Comparison of ENCODE assay signal across 9 cellular contexts in genomic region chr11:111429066-111429506, GRCh38. TPM values are rescaled to one million over a fixed set of nuclear protein-coding genes. Genes with fewer than 3 reads are reported as not detected.
DNase-seq lines count a peak whose midpoint lies in the region; ATAC-seq and TF ChIP-seq lines count a peak whose summit lies in the region.
"Had no signal": no experiment of that assay in that cellular context is flagged by ENCODE, and none has a peak within 500 bp of the region (broad histone marks: within the 10 kb centered on the region; RNA-seq: fewer than 3 reads in every experiment).

No MANE protein-coding gene starts in this region.

- no peak overlapping the region for H3K4me3 Mint-ChIP-seq in activated naive CD4-positive, alpha-beta T cell treated with anti-CD3 and anti-CD28 coated beads, Interleukin-2, amount 10 ng/mL, durations not matched to agents 7 days and 5 days

- TF ChIP-seq CTCF in Peyer's patch (IDR thresholded peaks at IDR 0.05), result peak; percentile 34 to 88 (median 76)

- peaks cover 16% of the 10 kb centered on the region for H3K27me3 Mint-ChIP-seq in activated naive CD4-positive, alpha-beta T cell treated with anti-CD3 and anti-CD28 coated beads, Interleukin-2, amount 10 ng/mL, durations not matched to agents 7 days and 5 days

- H3K36me3 Mint-ChIP-seq in activated naive CD4-positive, alpha-beta T cell treated with anti-CD3 and anti-CD28 coated beads, Interleukin-2, amount 10 ng/mL, durations not matched to agents 7 days and 5 days, result no peaks in the 10 kb centered on the region

- H3K27ac ChIP-seq in Peyer's patch, result no peak overlapping the region
- H3K27ac ChIP-seq in right cardiac atrium (ENCODE audit: low read length), result no peak overlapping the region
- H3K27ac ChIP-seq: skin epidermis had no signal

- CTCF ChIA-PET in activated naive CD4-positive, alpha-beta T cell treated with anti-CD3 and anti-CD28 coated beads, Interleukin-2, amount 10 ng/mL, durations not matched to agents 7 days and 5 days (lab: Charles Lee), result interaction anchor here (0.6 to 17.9 kb wide), 20 partner anchors 7 to 521 kb away, joined by 3 to 344 read pairs (median 5); partner anchors contain the start of gene POU2AF1

- TF ChIP-seq POLR2A in Peyer's patch (IDR thresholded peaks at IDR 0.05), result no peak

- H3K27me3 ChIP-seq in Peyer's patch (no peaks in the 10 kb centered on the region), right cardiac atrium (ENCODE audit: control insufficient read depth, insufficient read depth) (no peaks in the 10 kb centered on the region)

- H3K9me3 ChIP-seq in Peyer's patch (no peaks in the 10 kb centered on the region), right cardiac atrium (ENCODE audit: control insufficient read depth, low read length) (no peaks in the 10 kb centered on the region)

- H3K9me3 Mint-ChIP-seq in activated naive CD4-positive, alpha-beta T cell treated with anti-CD3 and anti-CD28 coated beads, Interleukin-2, amount 10 ng/mL, durations not matched to agents 7 days and 5 days, result no peaks in the 10 kb centered on the region

- H3K36me3 ChIP-seq in Peyer's patch, result no peaks in the 10 kb centered on the region

- H3K4me1 ChIP-seq in Peyer's patch (peaks cover 0 to 9% (median 0%) of the 10 kb centered on the region in 4 donors), right cardiac atrium (ENCODE audit: control insufficient read depth, insufficient read depth, low read length) (no peaks in the 10 kb centered on the region)

- H3K4me3 ChIP-seq in Peyer's patch (no peak overlapping the region), right cardiac atrium (ENCODE audit: low read length) (no peak overlapping the region)
- H3K4me3 ChIP-seq: skin epidermis had no signal

- peak; percentile 52 for ATAC-seq in GM18508 (IDR thresholded peaks at IDR 0.05; ENCODE audit: insufficient read depth, unreplicated experiment)
- peak; percentile 54 for ATAC-seq in HG03196 (IDR thresholded peaks at IDR 0.05; ENCODE audit: unreplicated experiment)
- peak; percentile 32 to 55 for ATAC-seq in right cardiac atrium
- ATAC-seq in HG03139 (IDR thresholded peaks at IDR 0.05; ENCODE audit: unreplicated experiment), result no peak

- DNase-seq in AG08396 (ENCODE audit: low spot score), result peak; percentile 30
- DNase-seq in Peyer's patch, result peak in 2 of 3 donors; percentile 65 to 88
- DNase-seq in activated naive CD4-positive, alpha-beta T cell treated with anti-CD3 and anti-CD28 coated beads, Interleukin-2, amount 10 ng/mL, durations not matched to agents 7 days and 5 days, result peak; percentile 75
- DNase-seq in right cardiac atrium, result peak in 2 of 3 donors; percentile 58 to 66
- peak; percentile 73 to 76 for DNase-seq in stimulated activated CD4-positive, alpha-beta T cell treated with anti-CD3 and anti-CD28 coated beads, Interleukin-2, amount 100 ng/mL, for 48 hours

- no peak overlapping the region for H3K27ac Mint-ChIP-seq in activated naive CD4-positive, alpha-beta T cell treated with anti-CD3 and anti-CD28 coated beads, Interleukin-2, amount 10 ng/mL, durations not matched to agents 7 days and 5 days

- 42% methylated on average over 7 of the region's 7 CpGs for WGBS in right cardiac atrium

- intact Hi-C loops in right cardiac atrium (cut with DNase I), result no loop called here

- no peaks in the 10 kb centered on the region for H3K4me1 Mint-ChIP-seq in activated naive CD4-positive, alpha-beta T cell treated with anti-CD3 and anti-CD28 coated beads, Interleukin-2, amount 10 ng/mL, durations not matched to agents 7 days and 5 days

RNA-seq across cellular contexts. Expression of gene POU2AF1, which starts 50.0 kb away (rescaled TPM):
- total RNA-seq in Peyer's patch, result 10 to 100 TPM in 1 of 4 donors, 1 to 10 TPM in 3; 5.0 to 33.0 (median 5.4) TPM
- total RNA-seq in right cardiac atrium, result under 1 TPM in 2 of 4 donors, not detected in 2; 0.23 to 0.35 TPM
- polyA plus RNA-seq in right cardiac atrium, result not detected

Comparison
In these comparisons a context has a peak if more than half of its experiments do, and no peak if none do; other contexts are left out.
1. RNA of gene POU2AF1, which starts 50.0 kb away (total RNA-seq): 5.0 to 33.0 TPM in Peyer's patch; 0.23 to 0.35 TPM in right cardiac atrium; every median in the first group is over 4 times any median in the second.
2. Peak in every context shown above with its lines, with median percentiles within 50 percentile points of each other: DNase-seq.